In genomic region chr16:29007865-29008593, GRCh38 we compare ENCODE assay signal across 1 cellular context.
A peak's percentile ranks its signal among the peaks of the same experiment; 100 is the strongest.
TF ChIP-seq lines count a peak whose summit lies in the region.

No MANE protein-coding gene starts in this region.

TF ChIP-seq in K562, 482 proteins besides CTCF, POLR2A, EP300 and RAD21 (continued from another document):
- TF ChIP-seq RBM39 (optimal IDR thresholded peaks at IDR 0.05; ENCODE audit: low read depth, low read length) (no peak), ZNF766 (CRISPR knock-in tag; conservative IDR thresholded peaks at IDR 0.05) (peak; percentile 65; the same call in 1 of the 2 replicates), ZNF57 (CRISPR knock-in tag; IDR thresholded peaks at IDR 0.05) (no peak), AFF1 (IDR thresholded peaks at IDR 0.05; ENCODE audit: low read depth in 1 of 2, partially characterized antibody in 2 of 2) (no peak), GATA2 (CRISPR knock-in tag; IDR thresholded peaks at IDR 0.05) (no peak), ZBTB9 (CRISPR knock-in tag; IDR thresholded peaks at IDR 0.05) (no peak), ZNF175 (CRISPR knock-in tag; IDR thresholded peaks at IDR 0.05; ENCODE audit: low read depth) (peak; percentile 74), SMARCC2 (IDR thresholded peaks at IDR 0.05; ENCODE audit: low read depth) (no peak), EHMT2 (IDR thresholded peaks at IDR 0.05) (peak; percentile 21; the same call in 1 of the 2 replicates), ZNF583 (CRISPR knock-in tag; IDR thresholded peaks at IDR 0.05) (no peak), ATF3 (IDR thresholded peaks at IDR 0.05) (peak; percentile 52; the same call in 1 of the 2 replicates), ATF3 (CRISPR knock-in tag; conservative IDR thresholded peaks at IDR 0.05) (no peak), ZC3H11A (IDR thresholded peaks at IDR 0.05; ENCODE audit: low read depth, low read length) (no peak), ETS2 (tag; IDR thresholded peaks at IDR 0.05; ENCODE audit: borderline replicate concordance, poor library complexity, severe bottlenecking) (no peak), ARID1B (IDR thresholded peaks at IDR 0.05) (peak; percentile 33; the same call in 1 of the 2 replicates), DACH1 (IDR thresholded peaks at IDR 0.05; ENCODE audit: partially characterized antibody) (no peak), ZNF134 (CRISPR knock-in tag; conservative IDR thresholded peaks at IDR 0.05) (no peak), ZNF79 (CRISPR knock-in tag; IDR thresholded peaks at IDR 0.05; ENCODE audit: low read depth) (no peak), CBFA2T3 (IDR thresholded peaks at IDR 0.05) (peak; percentile 78), PTRF (tag; IDR thresholded peaks at IDR 0.05) (no peak)
